9 cellular contexts compared by ENCODE assay signal in genomic region chr2:172101707-172102158, GRCh38. TPM values are rescaled to one million over a fixed set of nuclear protein-coding genes. Genes with fewer than 3 reads are reported as not detected.
DNase-seq lines count a peak whose midpoint lies in the region; ATAC-seq and TF ChIP-seq lines count a peak whose summit lies in the region.
"Had no signal": no experiment of that assay in that cellular context is flagged by ENCODE, and none has a peak within 500 bp of the region (broad histone marks: within the 10 kb centered on the region; RNA-seq: fewer than 3 reads in every experiment).

No MANE protein-coding gene starts in this region.

- H3K4me2 ChIP-seq in BLaER1 treated with 17β-estradiol and CSF1 and Interleukin-3, amounts not matched to agents 10 nM and 100 nM = peak overlapping the region; percentile 82 to 100 (median 96)

- peaks cover 99 to 100% (median 100%) of the 10 kb centered on the region in 11 experiments for H3K27me3 ChIP-seq in BLaER1 treated with 17β-estradiol and CSF1 and Interleukin-3, amounts not matched to agents 10 nM and 100 nM

- no peak for DNase-seq in activated CD4-positive, alpha-beta memory T cell treated with anti-CD3 and anti-CD28 coated beads, Interleukin-2, amount 10 ng/mL, durations not matched to agents 7 days and 5 days
- no peak for DNase-seq in inferior parietal cortex (ENCODE audit: extremely low spot score)

- H3K4me3 ChIP-seq in BLaER1 treated with 17β-estradiol and CSF1 and Interleukin-3, amounts not matched to agents 10 nM and 100 nM = peak overlapping the region; percentile 51 to 71 (median 58); a peak in 18 of 20 replicates
- H3K4me3 ChIP-seq in HEK293 (ENCODE audit: low read depth, low read length) = peak overlapping the region; percentile 67
- H3K4me3 ChIP-seq in iPS-18c (ENCODE audit: insufficient read depth, low read depth, low read length) = peak overlapping the region; percentile 56

- CTCF ChIA-PET in HEK293 (lab: Yijun Ruan, JAX) = interaction anchor here (1.1 to 4.5 kb wide), 4 partner anchors 18 to 397 kb away, joined by 3 to 31 read pairs (median 8); no protein-coding TSS in a partner anchor
- CTCF ChIA-PET in activated CD4-positive, alpha-beta memory T cell treated with anti-CD3 and anti-CD28 coated beads, Interleukin-2, amount 10 ng/mL, durations not matched to agents 7 days and 5 days (lab: Charles Lee) = interaction anchor here (1.0 to 5.3 kb wide), 3 partner anchors 15 to 412 kb away, joined by 3 to 39 read pairs (median 3); partner anchors contain the start of gene DLX1

- H3K9ac ChIP-seq in BLaER1 treated with 17β-estradiol and CSF1 and Interleukin-3, amounts not matched to agents 10 nM and 100 nM = peak overlapping the region in 3 of 11 experiments; percentile 6 to 30 (median 9); a peak in 2 of 22 replicates

- peak; percentile 83 for TF ChIP-seq CTCF in HEK293 (tag by site-specific recombination; IDR thresholded peaks at IDR 0.05)

- H3K36me3 ChIP-seq in BLaER1 treated with 17β-estradiol and CSF1 and Interleukin-3, amounts not matched to agents 10 nM and 100 nM = no peaks in the 10 kb centered on the region
- peaks cover 0 to 22% of the 10 kb centered on the region in 2 experiments; a peak in 1 of 3 replicates for H3K36me3 ChIP-seq in HEK293 (ENCODE audit: control insufficient read depth in 2 of 2, insufficient read depth in 1 of 2, low read length in 2 of 2)
- H3K36me3 ChIP-seq: ovary had no signal

- H3K4me3 Mint-ChIP-seq in activated CD4-positive, alpha-beta memory T cell treated with anti-CD3 and anti-CD28 coated beads, Interleukin-2, amount 10 ng/mL, durations not matched to agents 7 days and 5 days = peak overlapping the region; percentile 73

- H3K4me1 ChIP-seq in BLaER1 treated with 17β-estradiol and CSF1 and Interleukin-3, amounts not matched to agents 10 nM and 100 nM = peaks cover 45 to 69% (median 59%) of the 10 kb centered on the region in 10 experiments
- peaks cover 19% of the 10 kb centered on the region for H3K4me1 ChIP-seq in HEK293 (ENCODE audit: control insufficient read depth, insufficient read depth, low read length)

- POLR2A ChIA-PET in HEK293 (lab: Yijun Ruan, JAX) = interaction anchor here (0.6 to 8.7 kb wide), 16 partner anchors 12 to 394 kb away, joined by 3 to 82 read pairs (median 4); partner anchors contain the start of genes DLX1 and HAT1
- POLR2A ChIA-PET in activated CD4-positive, alpha-beta memory T cell treated with anti-CD3 and anti-CD28 coated beads, Interleukin-2, amount 10 ng/mL, durations not matched to agents 7 days and 5 days (lab: Charles Lee) = interaction anchor here (0.9 to 3.8 kb wide), 5 partner anchors 10 to 102 kb away, joined by 3 to 17 read pairs (median 5); partner anchors contain the start of gene METAP1D

- H3K27ac Mint-ChIP-seq in activated CD4-positive, alpha-beta memory T cell treated with anti-CD3 and anti-CD28 coated beads, Interleukin-2, amount 10 ng/mL, durations not matched to agents 7 days and 5 days = no peak overlapping the region

- peaks cover 11% of the 10 kb centered on the region for H3K36me3 Mint-ChIP-seq in activated CD4-positive, alpha-beta memory T cell treated with anti-CD3 and anti-CD28 coated beads, Interleukin-2, amount 10 ng/mL, durations not matched to agents 7 days and 5 days (ENCODE audit: low read depth)

- peaks cover 80% of the 10 kb centered on the region for H3K27me3 Mint-ChIP-seq in activated CD4-positive, alpha-beta memory T cell treated with anti-CD3 and anti-CD28 coated beads, Interleukin-2, amount 10 ng/mL, durations not matched to agents 7 days and 5 days

- H3K9me3 Mint-ChIP-seq in activated CD4-positive, alpha-beta memory T cell treated with anti-CD3 and anti-CD28 coated beads, Interleukin-2, amount 10 ng/mL, durations not matched to agents 7 days and 5 days = no peaks in the 10 kb centered on the region

- no peaks in the 10 kb centered on the region for H3K9me3 ChIP-seq in BLaER1 treated with 17β-estradiol and CSF1 and Interleukin-3, amounts not matched to agents 10 nM and 100 nM (replicated peaks in 1 of 11)
- H3K9me3 ChIP-seq in HEK293 (ENCODE audit: control insufficient read depth, insufficient read depth, low read depth, low read length) (no peaks in the 10 kb centered on the region), iPS-18c (ENCODE audit: control insufficient read depth, insufficient read depth, low read length) (no peaks in the 10 kb centered on the region)
- H3K9me3 ChIP-seq: ovary had no signal

- H4K20me1 ChIP-seq in BLaER1 treated with 17β-estradiol and CSF1 and Interleukin-3, amounts not matched to agents 10 nM and 100 nM = peaks cover 6 to 93% (median 76%) of the 10 kb centered on the region in 11 experiments; a peak in 20 of 22 replicates

- H3K27ac ChIP-seq in BLaER1 treated with 17β-estradiol and CSF1 and Interleukin-3, amounts not matched to agents 10 nM and 100 nM = no peak overlapping the region
- H3K27ac ChIP-seq in HEK293 (ENCODE audit: extremely low read depth, low read depth, low read length) = peak overlapping the region; percentile 99
- H3K27ac ChIP-seq: ovary had no signal

- peaks cover 63% of the 10 kb centered on the region for H3K4me1 Mint-ChIP-seq in activated CD4-positive, alpha-beta memory T cell treated with anti-CD3 and anti-CD28 coated beads, Interleukin-2, amount 10 ng/mL, durations not matched to agents 7 days and 5 days

- ATAC-seq in activated CD4-positive, CD25-positive, alpha-beta regulatory T cell treated with anti-CD3 and anti-CD28 coated beads, Interleukin-2, amount 50 U/mL, for 24 hours = no peak
- ATAC-seq in HG02938 (IDR thresholded peaks at IDR 0.05; ENCODE audit: unreplicated experiment) (no peak), GM21737 (IDR thresholded peaks at IDR 0.05; ENCODE audit: unreplicated experiment) (no peak)

TF ChIP-seq in HEK293, 187 proteins besides CTCF, POLR2A, EP300 and RAD21 (continues in another document):
- TF ChIP-seq ZNF501 (tag by site-specific recombination; IDR thresholded peaks at IDR 0.05) = 0 out of 2 replicates have a peak, but pooled peaks have one; percentile 37
- TF ChIP-seq ZNF132 (tag by site-specific recombination; IDR thresholded peaks at IDR 0.05; ENCODE audit: borderline replicate concordance) = no peak
- TF ChIP-seq ZBTB11 (tag by site-specific recombination; conservative IDR thresholded peaks at IDR 0.05; ENCODE audit: low read depth) = 0 out of 2 replicates have a peak, but pooled peaks have one; percentile 17
- no peak for TF ChIP-seq ZNF18 (tag by site-specific recombination; IDR thresholded peaks at IDR 0.05)
- peak; percentile 41 for TF ChIP-seq ZBTB26 (tag by site-specific recombination; optimal IDR thresholded peaks at IDR 0.05)

RNA-seq across cellular contexts. Expression of gene DLX2, which starts 1.0 kb away (rescaled TPM):
- not detected for total RNA-seq in activated CD4-positive, alpha-beta memory T cell treated with anti-CD3 and anti-CD28 coated beads, Interleukin-2, amount 10 ng/mL, durations not matched to agents 7 days and 5 days

RNA-seq across cellular contexts. Expression of gene DLX1, which starts 16.4 kb away (rescaled TPM):
- total RNA-seq in activated CD4-positive, alpha-beta memory T cell treated with anti-CD3 and anti-CD28 coated beads, Interleukin-2, amount 10 ng/mL, durations not matched to agents 7 days and 5 days = under 1 TPM in 1 of 2 experiments, not detected in 1; 0.18 TPM
